1 cellular context compared by ENCODE assay signal in the genomic region with DNA sequence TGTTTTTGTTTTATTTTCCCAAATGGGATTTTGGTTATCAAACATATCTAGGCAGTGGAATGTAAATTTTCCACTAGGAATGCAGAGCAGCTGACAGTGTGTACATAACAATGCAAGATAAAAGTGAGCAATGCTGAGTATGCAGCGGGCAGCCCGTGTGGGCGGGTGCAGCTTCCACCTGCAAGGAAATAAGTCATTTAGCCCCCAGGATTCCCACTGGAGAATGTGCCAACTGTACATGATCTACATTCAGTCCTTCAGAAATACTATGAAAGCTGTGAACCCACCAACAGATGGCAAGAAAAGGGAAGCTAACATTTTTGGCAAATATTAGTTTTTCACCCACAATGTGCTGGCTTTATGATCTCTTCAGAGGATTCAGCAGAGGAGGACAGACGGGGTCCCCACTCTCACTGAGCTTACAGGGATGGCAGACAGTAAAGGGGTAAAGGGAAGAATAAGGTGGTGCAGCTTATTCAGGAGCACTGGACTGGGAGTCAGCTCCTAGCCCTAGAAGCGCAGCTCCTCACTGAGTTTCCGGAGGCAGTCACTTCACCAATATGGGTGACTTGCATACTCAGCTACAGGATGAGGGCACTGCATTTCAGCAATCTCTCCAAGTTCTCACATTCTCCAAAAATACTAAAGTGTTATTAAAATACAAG.
TF ChIP-seq lines count a peak whose summit lies in the region.

No MANE protein-coding gene starts in this region.

TF ChIP-seq in H1, 55 proteins besides CTCF, POLR2A, EP300 and RAD21:
- TF ChIP-seq CTBP2 (IDR thresholded peaks at IDR 0.05; ENCODE audit: borderline replicate concordance, insufficient read depth, insufficient read length, low read length) (no peak), TAF1 (IDR thresholded peaks at IDR 0.05; ENCODE audit: low read depth, low read length) (no peak), POU5F1 (IDR thresholded peaks at IDR 0.05; ENCODE audit: low read depth, low read length) (0 out of 2 replicates have a peak, but pooled peaks have one; percentile 72), TCF12 (IDR thresholded peaks at IDR 0.05; ENCODE audit: low read depth, low read length) (peak; percentile 80), ATF3 (IDR thresholded peaks at IDR 0.05; ENCODE audit: insufficient read depth, low read depth, low read length) (no peak), KDM4A (IDR thresholded peaks at IDR 0.05; ENCODE audit: low read depth, low read length, severe bottlenecking) (no peak), HDAC2 (IDR thresholded peaks at IDR 0.05; ENCODE audit: borderline replicate concordance in 1 of 2, low read depth in 2 of 2, low read length in 2 of 2) (peak in 1 of 2 experiments; percentile 66; a peak in 1 of 4 replicates), SP1 (IDR thresholded peaks at IDR 0.05; ENCODE audit: low read depth, low read length) (no peak; the same call in 1 of the 2 replicates), TAF7 (optimal IDR thresholded peaks at IDR 0.05; ENCODE audit: borderline replicate concordance, low read depth, low read length) (no peak), JUN (IDR thresholded peaks at IDR 0.05; ENCODE audit: low read depth, low read length) (no peak), KDM1A (IDR thresholded peaks at IDR 0.05; ENCODE audit: borderline replicate concordance, low read length) (peak; percentile 52; the same call in 1 of the 2 replicates), TEAD4 (IDR thresholded peaks at IDR 0.05; ENCODE audit: low read depth, low read length) (peak; percentile 98), RBBP5 (IDR thresholded peaks at IDR 0.05; ENCODE audit: borderline replicate concordance, low read depth, low read length) (no peak), SIX5 (IDR thresholded peaks at IDR 0.05; ENCODE audit: low read depth, low read length) (no peak), EGR1 (IDR thresholded peaks at IDR 0.05; ENCODE audit: borderline replicate concordance, low read depth, low read length) (peak; percentile 65; the same call in 1 of the 2 replicates)
- TF ChIP-seq, protein P1, sequence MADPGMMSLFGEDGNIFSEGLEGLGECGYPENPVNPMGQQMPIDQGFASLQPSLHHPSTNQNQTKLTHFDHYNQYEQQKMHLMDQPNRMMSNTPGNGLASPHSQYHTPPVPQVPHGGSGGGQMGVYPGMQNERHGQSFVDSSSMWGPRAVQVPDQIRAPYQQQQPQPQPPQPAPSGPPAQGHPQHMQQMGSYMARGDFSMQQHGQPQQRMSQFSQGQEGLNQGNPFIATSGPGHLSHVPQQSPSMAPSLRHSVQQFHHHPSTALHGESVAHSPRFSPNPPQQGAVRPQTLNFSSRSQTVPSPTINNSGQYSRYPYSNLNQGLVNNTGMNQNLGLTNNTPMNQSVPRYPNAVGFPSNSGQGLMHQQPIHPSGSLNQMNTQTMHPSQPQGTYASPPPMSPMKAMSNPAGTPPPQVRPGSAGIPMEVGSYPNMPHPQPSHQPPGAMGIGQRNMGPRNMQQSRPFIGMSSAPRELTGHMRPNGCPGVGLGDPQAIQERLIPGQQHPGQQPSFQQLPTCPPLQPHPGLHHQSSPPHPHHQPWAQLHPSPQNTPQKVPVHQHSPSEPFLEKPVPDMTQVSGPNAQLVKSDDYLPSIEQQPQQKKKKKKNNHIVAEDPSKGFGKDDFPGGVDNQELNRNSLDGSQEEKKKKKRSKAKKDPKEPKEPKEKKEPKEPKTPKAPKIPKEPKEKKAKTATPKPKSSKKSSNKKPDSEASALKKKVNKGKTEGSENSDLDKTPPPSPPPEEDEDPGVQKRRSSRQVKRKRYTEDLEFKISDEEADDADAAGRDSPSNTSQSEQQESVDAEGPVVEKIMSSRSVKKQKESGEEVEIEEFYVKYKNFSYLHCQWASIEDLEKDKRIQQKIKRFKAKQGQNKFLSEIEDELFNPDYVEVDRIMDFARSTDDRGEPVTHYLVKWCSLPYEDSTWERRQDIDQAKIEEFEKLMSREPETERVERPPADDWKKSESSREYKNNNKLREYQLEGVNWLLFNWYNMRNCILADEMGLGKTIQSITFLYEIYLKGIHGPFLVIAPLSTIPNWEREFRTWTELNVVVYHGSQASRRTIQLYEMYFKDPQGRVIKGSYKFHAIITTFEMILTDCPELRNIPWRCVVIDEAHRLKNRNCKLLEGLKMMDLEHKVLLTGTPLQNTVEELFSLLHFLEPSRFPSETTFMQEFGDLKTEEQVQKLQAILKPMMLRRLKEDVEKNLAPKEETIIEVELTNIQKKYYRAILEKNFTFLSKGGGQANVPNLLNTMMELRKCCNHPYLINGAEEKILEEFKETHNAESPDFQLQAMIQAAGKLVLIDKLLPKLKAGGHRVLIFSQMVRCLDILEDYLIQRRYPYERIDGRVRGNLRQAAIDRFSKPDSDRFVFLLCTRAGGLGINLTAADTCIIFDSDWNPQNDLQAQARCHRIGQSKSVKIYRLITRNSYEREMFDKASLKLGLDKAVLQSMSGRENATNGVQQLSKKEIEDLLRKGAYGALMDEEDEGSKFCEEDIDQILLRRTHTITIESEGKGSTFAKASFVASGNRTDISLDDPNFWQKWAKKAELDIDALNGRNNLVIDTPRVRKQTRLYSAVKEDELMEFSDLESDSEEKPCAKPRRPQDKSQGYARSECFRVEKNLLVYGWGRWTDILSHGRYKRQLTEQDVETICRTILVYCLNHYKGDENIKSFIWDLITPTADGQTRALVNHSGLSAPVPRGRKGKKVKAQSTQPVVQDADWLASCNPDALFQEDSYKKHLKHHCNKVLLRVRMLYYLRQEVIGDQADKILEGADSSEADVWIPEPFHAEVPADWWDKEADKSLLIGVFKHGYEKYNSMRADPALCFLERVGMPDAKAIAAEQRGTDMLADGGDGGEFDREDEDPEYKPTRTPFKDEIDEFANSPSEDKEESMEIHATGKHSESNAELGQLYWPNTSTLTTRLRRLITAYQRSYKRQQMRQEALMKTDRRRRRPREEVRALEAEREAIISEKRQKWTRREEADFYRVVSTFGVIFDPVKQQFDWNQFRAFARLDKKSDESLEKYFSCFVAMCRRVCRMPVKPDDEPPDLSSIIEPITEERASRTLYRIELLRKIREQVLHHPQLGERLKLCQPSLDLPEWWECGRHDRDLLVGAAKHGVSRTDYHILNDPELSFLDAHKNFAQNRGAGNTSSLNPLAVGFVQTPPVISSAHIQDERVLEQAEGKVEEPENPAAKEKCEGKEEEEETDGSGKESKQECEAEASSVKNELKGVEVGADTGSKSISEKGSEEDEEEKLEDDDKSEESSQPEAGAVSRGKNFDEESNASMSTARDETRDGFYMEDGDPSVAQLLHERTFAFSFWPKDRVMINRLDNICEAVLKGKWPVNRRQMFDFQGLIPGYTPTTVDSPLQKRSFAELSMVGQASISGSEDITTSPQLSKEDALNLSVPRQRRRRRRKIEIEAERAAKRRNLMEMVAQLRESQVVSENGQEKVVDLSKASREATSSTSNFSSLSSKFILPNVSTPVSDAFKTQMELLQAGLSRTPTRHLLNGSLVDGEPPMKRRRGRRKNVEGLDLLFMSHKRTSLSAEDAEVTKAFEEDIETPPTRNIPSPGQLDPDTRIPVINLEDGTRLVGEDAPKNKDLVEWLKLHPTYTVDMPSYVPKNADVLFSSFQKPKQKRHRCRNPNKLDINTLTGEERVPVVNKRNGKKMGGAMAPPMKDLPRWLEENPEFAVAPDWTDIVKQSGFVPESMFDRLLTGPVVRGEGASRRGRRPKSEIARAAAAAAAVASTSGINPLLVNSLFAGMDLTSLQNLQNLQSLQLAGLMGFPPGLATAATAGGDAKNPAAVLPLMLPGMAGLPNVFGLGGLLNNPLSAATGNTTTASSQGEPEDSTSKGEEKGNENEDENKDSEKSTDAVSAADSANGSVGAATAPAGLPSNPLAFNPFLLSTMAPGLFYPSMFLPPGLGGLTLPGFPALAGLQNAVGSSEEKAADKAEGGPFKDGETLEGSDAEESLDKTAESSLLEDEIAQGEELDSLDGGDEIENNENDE (IDR thresholded peaks at IDR 0.05; ENCODE audit: insufficient replicate concordance, low read length) = no peak
